In the genomic region with DNA sequence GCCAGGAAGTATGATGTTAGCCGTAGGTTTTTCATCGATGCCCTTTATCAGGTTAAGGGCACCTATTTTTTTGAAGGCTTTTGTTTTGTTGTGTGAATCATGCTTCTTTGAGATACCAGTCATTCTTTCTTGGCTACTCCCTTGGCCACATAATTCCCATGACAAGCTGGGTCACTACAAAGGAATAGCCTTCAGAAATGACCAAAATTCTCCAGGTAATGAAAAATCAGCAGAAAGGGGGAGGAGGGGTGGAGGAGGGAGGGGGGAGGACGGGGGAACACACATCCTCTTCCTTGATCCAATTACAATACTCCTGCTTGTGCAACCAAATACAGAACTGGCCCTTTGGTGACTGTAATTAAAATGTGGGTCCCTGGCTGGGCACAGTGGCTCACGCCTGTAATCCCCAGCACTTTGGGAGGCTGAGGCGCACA, we compare ENCODE assay signal across 1 cellular context.
TF ChIP-seq lines count a peak whose summit lies in the region.

No MANE protein-coding gene starts in this region.

TF ChIP-seq in K562, 482 proteins besides CTCF, POLR2A, EP300 and RAD21 (continued from another document):
- TF ChIP-seq, protein P1, sequence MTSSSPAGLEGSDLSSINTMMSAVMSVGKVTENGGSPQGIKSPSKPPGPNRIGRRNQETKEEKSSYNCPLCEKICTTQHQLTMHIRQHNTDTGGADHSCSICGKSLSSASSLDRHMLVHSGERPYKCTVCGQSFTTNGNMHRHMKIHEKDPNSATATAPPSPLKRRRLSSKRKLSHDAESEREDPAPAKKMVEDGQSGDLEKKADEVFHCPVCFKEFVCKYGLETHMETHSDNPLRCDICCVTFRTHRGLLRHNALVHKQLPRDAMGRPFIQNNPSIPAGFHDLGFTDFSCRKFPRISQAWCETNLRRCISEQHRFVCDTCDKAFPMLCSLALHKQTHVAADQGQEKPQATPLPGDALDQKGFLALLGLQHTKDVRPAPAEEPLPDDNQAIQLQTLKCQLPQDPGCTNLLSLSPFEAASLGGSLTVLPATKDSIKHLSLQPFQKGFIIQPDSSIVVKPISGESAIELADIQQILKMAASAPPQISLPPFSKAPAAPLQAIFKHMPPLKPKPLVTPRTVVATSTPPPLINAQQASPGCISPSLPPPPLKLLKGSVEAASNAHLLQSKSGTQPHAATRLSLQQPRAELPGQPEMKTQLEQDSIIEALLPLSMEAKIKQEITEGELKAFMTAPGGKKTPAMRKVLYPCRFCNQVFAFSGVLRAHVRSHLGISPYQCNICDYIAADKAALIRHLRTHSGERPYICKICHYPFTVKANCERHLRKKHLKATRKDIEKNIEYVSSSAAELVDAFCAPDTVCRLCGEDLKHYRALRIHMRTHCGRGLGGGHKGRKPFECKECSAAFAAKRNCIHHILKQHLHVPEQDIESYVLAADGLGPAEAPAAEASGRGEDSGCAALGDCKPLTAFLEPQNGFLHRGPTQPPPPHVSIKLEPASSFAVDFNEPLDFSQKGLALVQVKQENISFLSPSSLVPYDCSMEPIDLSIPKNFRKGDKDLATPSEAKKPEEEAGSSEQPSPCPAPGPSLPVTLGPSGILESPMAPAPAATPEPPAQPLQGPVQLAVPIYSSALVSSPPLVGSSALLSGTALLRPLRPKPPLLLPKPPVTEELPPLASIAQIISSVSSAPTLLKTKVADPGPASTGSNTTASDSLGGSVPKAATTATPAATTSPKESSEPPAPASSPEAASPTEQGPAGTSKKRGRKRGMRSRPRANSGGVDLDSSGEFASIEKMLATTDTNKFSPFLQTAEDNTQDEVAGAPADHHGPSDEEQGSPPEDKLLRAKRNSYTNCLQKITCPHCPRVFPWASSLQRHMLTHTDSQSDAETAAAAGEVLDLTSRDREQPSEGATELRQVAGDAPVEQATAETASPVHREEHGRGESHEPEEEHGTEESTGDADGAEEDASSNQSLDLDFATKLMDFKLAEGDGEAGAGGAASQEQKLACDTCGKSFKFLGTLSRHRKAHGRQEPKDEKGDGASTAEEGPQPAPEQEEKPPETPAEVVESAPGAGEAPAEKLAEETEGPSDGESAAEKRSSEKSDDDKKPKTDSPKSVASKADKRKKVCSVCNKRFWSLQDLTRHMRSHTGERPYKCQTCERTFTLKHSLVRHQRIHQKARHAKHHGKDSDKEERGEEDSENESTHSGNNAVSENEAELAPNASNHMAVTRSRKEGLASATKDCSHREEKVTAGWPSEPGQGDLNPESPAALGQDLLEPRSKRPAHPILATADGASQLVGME (CRISPR knock-in tag; IDR thresholded peaks at IDR 0.05): no peak
- TF ChIP-seq CREB3 (tag; conservative IDR thresholded peaks at IDR 0.05; ENCODE audit: low read depth) (no peak), SREBF2 (CRISPR knock-in tag; IDR thresholded peaks at IDR 0.05) (no peak), IRF9 (tag; IDR thresholded peaks at IDR 0.05) (no peak), ZNF263 (CRISPR knock-in tag; IDR thresholded peaks at IDR 0.05; ENCODE audit: borderline replicate concordance) (0 out of 2 replicates have a peak, but pooled peaks have one; percentile 46), KHSRP (IDR thresholded peaks at IDR 0.05) (no peak)
- TF ChIP-seq, protein P2, sequence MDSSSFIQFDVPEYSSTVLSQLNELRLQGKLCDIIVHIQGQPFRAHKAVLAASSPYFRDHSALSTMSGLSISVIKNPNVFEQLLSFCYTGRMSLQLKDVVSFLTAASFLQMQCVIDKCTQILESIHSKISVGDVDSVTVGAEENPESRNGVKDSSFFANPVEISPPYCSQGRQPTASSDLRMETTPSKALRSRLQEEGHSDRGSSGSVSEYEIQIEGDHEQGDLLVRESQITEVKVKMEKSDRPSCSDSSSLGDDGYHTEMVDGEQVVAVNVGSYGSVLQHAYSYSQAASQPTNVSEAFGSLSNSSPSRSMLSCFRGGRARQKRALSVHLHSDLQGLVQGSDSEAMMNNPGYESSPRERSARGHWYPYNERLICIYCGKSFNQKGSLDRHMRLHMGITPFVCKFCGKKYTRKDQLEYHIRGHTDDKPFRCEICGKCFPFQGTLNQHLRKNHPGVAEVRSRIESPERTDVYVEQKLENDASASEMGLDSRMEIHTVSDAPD (CRISPR knock-in tag; IDR thresholded peaks at IDR 0.05): no peak
